Comparison of ENCODE assay signal across 17 cellular contexts in genomic region chr4:159383569-159383934, GRCh38.
"Had no signal": no experiment of that assay in that cellular context is flagged by ENCODE, and none has a peak within 500 bp of the region (broad histone marks: within the 10 kb centered on the region; RNA-seq: fewer than 3 reads in every experiment).

No MANE protein-coding gene starts in this region.

- H3K9me3 ChIP-seq: ovary, testis had no signal

- H3K27ac Mint-ChIP-seq: activated CD4-positive, alpha-beta T cell treated with anti-CD3 and anti-CD28 coated beads, Interleukin-2, amount 10 ng/mL, durations not matched to agents 7 days and 5 days; activated CD8-positive, alpha-beta T cell treated with anti-CD3 and anti-CD28 coated beads, Interleukin-2, amount 10 ng/mL, durations not matched to agents 7 days and 5 days; activated naive CD4-positive, alpha-beta T cell treated with anti-CD3 and anti-CD28 coated beads, Interleukin-2, amount 10 ng/mL, durations not matched to agents 7 days and 5 days; activated T-cell treated with anti-CD3 and anti-CD28 coated beads, Interleukin-2, amount 50 U/mL, for 24 hours; dendritic cell treated with granulocyte-macrophage colony-stimulating factor and Interleukin-4, amounts not matched to agents 40 ng/mL and 50 ng/mL, for 4 days; memory B cell; naive thymus-derived CD4-positive, alpha-beta T cell; stimulated activated memory B cell treated with anti-CD40 and anti-IgM and Interleukin-4, amounts not matched to agents 10 μg/mL and 1 μg/mL and 100 μg/mL, for 72 hours; T-helper 1 cell treated with Interleukin-12 subunit alpha and Interleukin-12 subunit beta and Interleukin-4 antibody, amounts not matched to agents 30 μg/mL and 1 μg/mL, for 36 hours; type B pancreatic cell had no signal

- DNase-seq: activated CD4-positive, alpha-beta T cell treated with anti-CD3 and anti-CD28 coated beads, Interleukin-2, amount 10 ng/mL, durations not matched to agents 7 days and 5 days; activated CD8-positive, alpha-beta T cell treated with anti-CD3 and anti-CD28 coated beads, Interleukin-2, amount 10 ng/mL, durations not matched to agents 7 days and 5 days; activated naive CD4-positive, alpha-beta T cell treated with anti-CD3 and anti-CD28 coated beads, Interleukin-2, amount 10 ng/mL, durations not matched to agents 7 days and 5 days; activated T-cell treated with anti-CD3 and anti-CD28 coated beads, Interleukin-2, amount 50 U/mL, for 24 hours; effector CD8-positive, alpha-beta T cell; naive thymus-derived CD4-positive, alpha-beta T cell; ovary; stimulated activated CD4-positive, alpha-beta T cell treated with anti-CD3 and anti-CD28 coated beads, Interleukin-4, amount 100 ng/mL, for 4 hours; testis had no signal

- H3K27me3 ChIP-seq: ascending aorta, ovary, testis had no signal

- H3K36me3 Mint-ChIP-seq: activated naive CD4-positive, alpha-beta T cell treated with anti-CD3 and anti-CD28 coated beads, Interleukin-2, amount 10 ng/mL, durations not matched to agents 7 days and 5 days; memory B cell; naive thymus-derived CD4-positive, alpha-beta T cell; stimulated activated memory B cell treated with anti-CD40 and anti-IgM and Interleukin-4, amounts not matched to agents 10 μg/mL and 1 μg/mL and 100 μg/mL, for 72 hours; type B pancreatic cell had no signal

- H3K36me3 ChIP-seq: ascending aorta, ovary had no signal

- ATAC-seq: activated CD4-positive, CD25-positive, alpha-beta regulatory T cell treated with anti-CD3 and anti-CD28 coated beads, Interleukin-2, amount 50 U/mL, for 24 hours; activated CD8-positive, alpha-beta T cell treated with anti-CD3 and anti-CD28 coated beads, Interleukin-2, amount 10 ng/mL, durations not matched to agents 7 days and 5 days; naive thymus-derived CD4-positive, alpha-beta T cell; stimulated activated memory B cell treated with anti-CD40 and anti-IgM and Interleukin-4, amounts not matched to agents 10 μg/mL and 1 μg/mL and 100 μg/mL, for 72 hours had no signal

- H3K9me3 Mint-ChIP-seq: T-helper 1 cell treated with Interleukin-12 subunit alpha and Interleukin-12 subunit beta and Interleukin-4 antibody, amounts not matched to agents 30 μg/mL and 1 μg/mL, for 36 hours had no signal

- H3K4me1 ChIP-seq: ascending aorta, testis had no signal

- H3K27ac ChIP-seq: ascending aorta, ovary, skin epidermis, testis had no signal

- H3K4me3 ChIP-seq: ascending aorta, ovary, skin epidermis, testis had no signal
